In genomic region chr15:27492021-27492621, GRCh38 we compare ENCODE assay signal across 1 cellular context.
TF ChIP-seq lines count a peak whose summit lies in the region.

No MANE protein-coding gene starts in this region.

TF ChIP-seq in GM23338, 12 proteins besides CTCF, POLR2A, EP300 and RAD21 (continued from another document):
- TF ChIP-seq REST (IDR thresholded peaks at IDR 0.05; ENCODE audit: unreplicated experiment) = no peak
- no peak for TF ChIP-seq STAT1 (IDR thresholded peaks at IDR 0.05; ENCODE audit: unreplicated experiment)
- TF ChIP-seq ZNF462 (CRISPR knock-in tag; IDR thresholded peaks at IDR 0.05) = no peak
- TF ChIP-seq ZNF114 (CRISPR knock-in tag; IDR thresholded peaks at IDR 0.05) = no peak
- TF ChIP-seq EZH2phosphoT487 (IDR thresholded peaks at IDR 0.05; ENCODE audit: unreplicated experiment) = no peak
- no peak for TF ChIP-seq POLR2AphosphoS5 (IDR thresholded peaks at IDR 0.05; ENCODE audit: low read depth)
- TF ChIP-seq ETS1 (IDR thresholded peaks at IDR 0.05) = no peak
- no peak for TF ChIP-seq CREB1 (CRISPR knock-in tag; IDR thresholded peaks at IDR 0.05; ENCODE audit: low read depth)
- no peak for TF ChIP-seq NANOG (IDR thresholded peaks at IDR 0.05; ENCODE audit: borderline replicate concordance)
- no peak for TF ChIP-seq ZNF331 (CRISPR knock-in tag; IDR thresholded peaks at IDR 0.05; ENCODE audit: low read depth)
- TF ChIP-seq JUNB (IDR thresholded peaks at IDR 0.05; ENCODE audit: unreplicated experiment) = no peak
TF ChIP-seq in GM23338: peak in this region for 0.
